Comparison of ENCODE assay signal across 18 cellular contexts in the genomic region with DNA sequence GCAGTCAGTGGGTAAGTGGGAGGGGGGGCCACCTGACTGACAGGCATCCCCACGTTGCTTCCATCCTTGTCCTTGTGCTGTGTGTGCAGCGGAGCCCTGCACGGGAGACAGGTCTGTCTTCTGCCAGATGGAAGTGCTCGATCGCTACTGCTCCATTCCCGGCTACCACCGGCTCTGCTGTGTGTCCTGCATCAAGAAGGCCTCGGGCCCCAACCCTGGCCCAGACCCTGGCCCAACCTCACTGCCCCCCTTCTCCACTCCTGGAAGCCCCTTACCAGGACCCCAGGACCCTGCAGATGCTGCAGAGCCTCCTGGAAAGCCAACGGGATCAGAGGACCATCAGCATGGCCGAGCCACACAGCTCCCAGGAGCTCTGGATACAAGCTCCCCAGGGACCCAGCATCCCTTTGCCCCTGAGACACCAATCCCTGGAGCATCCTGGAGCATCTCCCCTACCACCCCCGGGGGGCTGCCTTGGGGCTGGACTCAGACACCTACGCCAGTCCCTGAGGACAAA. TPM values are rescaled to one million over a fixed set of nuclear protein-coding genes. Genes with fewer than 3 reads are reported as not detected.
DNase-seq lines count a peak whose midpoint lies in the region; ATAC-seq, FAIRE-seq and TF ChIP-seq lines count a peak whose summit lies in the region.
"Had no signal": no experiment of that assay in that cellular context is flagged by ENCODE, and none has a peak within 500 bp of the region (broad histone marks: within the 10 kb centered on the region; RNA-seq: fewer than 3 reads in every experiment).

No MANE protein-coding gene starts in this region.

- H2BK120ac ChIP-seq in H1 (replicated peaks; ENCODE audit: low read depth, low read length): no peak overlapping the region

- H3K4me3 Mint-ChIP-seq in stimulated activated effector memory CD8-positive, alpha-beta T cell treated with anti-CD3 and anti-CD28 coated beads, Interleukin-12 subunit alpha, Interleukin-12 subunit beta, amount 100 ng/mL, for 72 hours: no peak overlapping the region
- H3K4me3 Mint-ChIP-seq: CD4-positive, alpha-beta T cell had no signal

- H3K9ac ChIP-seq in OCI-LY3 (ENCODE audit: low read length) (no peak overlapping the region), H1 (replicated peaks in 1 of 4; ENCODE audit: extremely low read depth in 1 of 4, low read depth in 3 of 4, low read length in 3 of 4) (no peak overlapping the region)

- H2BK15ac ChIP-seq in H1 (ENCODE audit: low read length): 0 out of 2 replicates have a peak overlapping the region, but pooled peaks have one; percentile 81

- peaks cover 12% of the 10 kb centered on the region for H3K4me1 ChIP-seq in OCI-LY3 (ENCODE audit: low read length)
- H3K4me1 ChIP-seq in H1 (replicated peaks in 1 of 4; ENCODE audit: control insufficient read depth in 3 of 4, insufficient read depth in 4 of 4, low read length in 3 of 4): peaks cover 0 to 18% (median 12%) of the 10 kb centered on the region in 4 experiments; a peak in 6 of 7 replicates
- H3K4me1 ChIP-seq in mucosa of descending colon (ENCODE audit: low read depth): peaks cover 4% of the 10 kb centered on the region

- H3K36me3 ChIP-seq in OCI-LY3 (replicated peaks; ENCODE audit: low read depth, low read length): no peaks in the 10 kb centered on the region
- no peaks in the 10 kb centered on the region for H3K36me3 ChIP-seq in H1 (ENCODE audit: control insufficient read depth in 2 of 4, insufficient read depth in 4 of 4, low read length in 3 of 4)
- no peaks in the 10 kb centered on the region for H3K36me3 ChIP-seq in mucosa of descending colon (ENCODE audit: low read depth)

- H3K9me3 ChIP-seq in OCI-LY3 (ENCODE audit: insufficient read depth, low read length) (no peaks in the 10 kb centered on the region), H1 (ENCODE audit: insufficient read depth in 2 of 2, low read depth in 1 of 2, low read length in 1 of 2) (no peaks in the 10 kb centered on the region; a peak in 1 of 4 replicates), mucosa of descending colon (no peaks in the 10 kb centered on the region)

- no peaks in the 10 kb centered on the region for H3K79me1 ChIP-seq in H1 (ENCODE audit: low read depth, low read length)

- CTCF ChIA-PET in H1 (lab: Charles Lee; ENCODE audit: partially characterized antibody): interaction anchor here (0.6 to 4.4 kb wide), 35 partner anchors 9 to 299 kb away, joined by 3 to 35 read pairs (median 4); no protein-coding TSS in a partner anchor

- no peak overlapping the region for H3K14ac ChIP-seq in H1 (ENCODE audit: insufficient read length)

- no peaks in the 10 kb centered on the region for H3K79me2 ChIP-seq in OCI-LY3 (ENCODE audit: low read length)
- no peaks in the 10 kb centered on the region for H3K79me2 ChIP-seq in H1 (ENCODE audit: control insufficient read depth in 1 of 2, insufficient read depth in 2 of 2, low read length in 2 of 2)

- H3K9me3 Mint-ChIP-seq in stimulated activated effector memory CD8-positive, alpha-beta T cell treated with anti-CD3 and anti-CD28 coated beads, Interleukin-12 subunit alpha, Interleukin-12 subunit beta, amount 100 ng/mL, for 72 hours: no peaks in the 10 kb centered on the region
- H3K9me3 Mint-ChIP-seq: CD4-positive, alpha-beta T cell had no signal

- TF ChIP-seq POLR2A in H1 (IDR thresholded peaks at IDR 0.05; ENCODE audit: control extremely low read depth in 1 of 2, low read depth in 2 of 2, low read length in 2 of 2): no peak

- H2BK5ac ChIP-seq in H1 (ENCODE audit: low read depth, low read length): peak overlapping the region; percentile 69; the same call in 1 of the 2 replicates

- TF ChIP-seq CTCF in OCI-LY3 (IDR thresholded peaks at IDR 0.05; ENCODE audit: low read depth, low read length) (no peak), H1 (IDR thresholded peaks at IDR 0.05; ENCODE audit: control extremely low read depth in 1 of 3, insufficient read depth in 1 of 3, low read depth in 1 of 3, low read length in 3 of 3) (no peak), mucosa of descending colon (IDR thresholded peaks at IDR 0.05) (no peak)

- no peak overlapping the region for H3K4me3 ChIP-seq in OCI-LY3 (ENCODE audit: low read length)
- no peak overlapping the region for H3K4me3 ChIP-seq in H1 (ENCODE audit: extremely low read depth in 1 of 4, insufficient read depth in 2 of 4, low read depth in 3 of 4, low read length in 4 of 4)
- no peak overlapping the region for H3K4me3 ChIP-seq in mucosa of descending colon

- H4K5ac ChIP-seq in H1 (ENCODE audit: insufficient read length, low read depth, low read length): no peak overlapping the region

- no peak for DNase-seq in H1 (ENCODE audit: low read depth in 1 of 2, low spot score in 2 of 2)
- DNase-seq in mucosa of descending colon: peak in 2 of 3 donors; percentile 17 to 40
- no peak for DNase-seq in stimulated activated effector memory CD8-positive, alpha-beta T cell treated with anti-CD3 and anti-CD28 coated beads, Interleukin-12 subunit alpha, Interleukin-12 subunit beta, amount 100 ng/mL, for 72 hours (ENCODE audit: low spot score in 2 of 2)
- no peak for DNase-seq in Kasumi-1 (lab: John Stamatoyannopoulos, UW)
- DNase-seq in UCSD-AML1 (lab: John Stamatoyannopoulos, UW; ENCODE audit: unreplicated experiment): no peak
- DNase-seq: AML-193; CD4-positive, alpha-beta T cell; GDM1; HCEC 1CT; NCI-H1105 treated with DMSO at 0.1 percent for 48 hours; NCI-H1694; NCI-H226; NCI-H524 treated with DMSO at 0.1 percent for 48 hours; PC-3 had no signal

- H3K27ac Mint-ChIP-seq in stimulated activated effector memory CD8-positive, alpha-beta T cell treated with anti-CD3 and anti-CD28 coated beads, Interleukin-12 subunit alpha, Interleukin-12 subunit beta, amount 100 ng/mL, for 72 hours: peak overlapping the region; percentile 37
- H3K27ac Mint-ChIP-seq: CD4-positive, alpha-beta T cell had no signal

- POLR2A ChIA-PET in H1 (lab: Charles Lee; ENCODE audit: partially characterized antibody): interaction anchor here (1.3 to 1.9 kb wide), 2 partner anchors 56 to 137 kb away, joined by 4 to 8 read pairs; a partner anchor contains a TSS

- H3K27me3 ChIP-seq in OCI-LY3 (ENCODE audit: low read depth, low read length) (no peaks in the 10 kb centered on the region), H1 (replicated peaks in 1 of 4; ENCODE audit: control insufficient read depth in 3 of 4, extremely low read depth in 1 of 4, insufficient read depth in 3 of 4, low read length in 3 of 4) (no peaks in the 10 kb centered on the region)

- peak overlapping the region; percentile 11; the same call in 1 of the 2 replicates for H2BK12ac ChIP-seq in H1 (ENCODE audit: low read depth, low read length)

- H3K56ac ChIP-seq in H1 (replicated peaks; ENCODE audit: insufficient read length, low read depth, low read length): no peak overlapping the region

- no peak overlapping the region for H3K4ac ChIP-seq in H1 (replicated peaks; ENCODE audit: insufficient read length, low read depth, low read length)

- peak overlapping the region; percentile 76 for H3K4me2 ChIP-seq in OCI-LY3 (ENCODE audit: low read length)
- no peak overlapping the region for H3K4me2 ChIP-seq in H1 (ENCODE audit: insufficient read depth in 1 of 2, low read depth in 2 of 2, low read length in 2 of 2)

- H3K27ac ChIP-seq in OCI-LY3 (ENCODE audit: low read length) (no peak overlapping the region), H1 (ENCODE audit: low read depth, low read length) (no peak overlapping the region)
- H3K27ac ChIP-seq: RWPE1 had no signal

- TF ChIP-seq EP300 in H1 (IDR thresholded peaks at IDR 0.05; ENCODE audit: borderline replicate concordance in 1 of 2, low read depth in 2 of 2, low read length in 2 of 2): no peak

- ATAC-seq in mucosa of descending colon: no peak
- no peak for ATAC-seq in stimulated activated effector memory CD8-positive, alpha-beta T cell treated with anti-CD3 and anti-CD28 coated beads, Interleukin-12 subunit alpha, Interleukin-12 subunit beta, amount 100 ng/mL, for 72 hours
- ATAC-seq in GM18502 (IDR thresholded peaks at IDR 0.05; ENCODE audit: poor library complexity, unreplicated experiment): no peak

- H2BK20ac ChIP-seq in H1 (ENCODE audit: low read length): peak overlapping the region; percentile 80; the same call in 1 of the 2 replicates

- no peaks in the 10 kb centered on the region for H3K23me2 ChIP-seq in H1 (ENCODE audit: low read depth, low read length)

- no peak for TF ChIP-seq RAD21 in H1 (IDR thresholded peaks at IDR 0.05 in 1 of 2, conservative IDR thresholded peaks at IDR 0.05 in 1 of 2; ENCODE audit: low read depth in 2 of 2, low read length in 2 of 2)

- H4K91ac ChIP-seq in H1 (replicated peaks; ENCODE audit: insufficient read length, low read length): peak overlapping the region; percentile 54

- no peak overlapping the region for H3K23ac ChIP-seq in H1 (ENCODE audit: insufficient read length)

- WGBS in H1 (ENCODE audit: extremely low coverage in 1 of 2, insufficient coverage in 1 of 2, insufficient read length in 1 of 2, insufficient replicate concordance in 2 of 2, low coverage in 1 of 2, low lambda C conversion rate in 2 of 2, missing lambda C conversion rate in 1 of 2), 2 experiments: 85% methylated on average over 12 of the region's 12 CpGs; no CpG with 5 or more reads in 1 of the 2 experiments

- 0 out of 2 replicates have a peak overlapping the region, but pooled peaks have one; percentile 60 for H2AFZ ChIP-seq in OCI-LY3 (ENCODE audit: low read depth, low read length)
- no peak overlapping the region; the same call in 1 of the 2 replicates for H2AFZ ChIP-seq in H1 (ENCODE audit: low read length)

- H4K20me1 ChIP-seq in OCI-LY3 (ENCODE audit: insufficient read depth, low read length) (no peaks in the 10 kb centered on the region), H1 (replicated peaks in 1 of 2; ENCODE audit: control insufficient read depth in 1 of 2, insufficient read depth in 2 of 2, low read length in 2 of 2) (no peaks in the 10 kb centered on the region)

- FAIRE-seq in H1 (lab: Jason Lieb, UNC): no peak

- no peak overlapping the region; the same call in 1 of the 2 replicates for H4K8ac ChIP-seq in H1 (ENCODE audit: extremely low read depth, insufficient read depth, low read length)

- intact Hi-C loops in mucosa of descending colon (cut with DNase I, micrococcal nuclease): loop anchor here in 1 of 2 donors (5.0 kb wide), 1 partner anchor 213 kb away; no protein-coding TSS in a partner anchor

- H3K36me3 Mint-ChIP-seq in stimulated activated effector memory CD8-positive, alpha-beta T cell treated with anti-CD3 and anti-CD28 coated beads, Interleukin-12 subunit alpha, Interleukin-12 subunit beta, amount 100 ng/mL, for 72 hours: no peaks in the 10 kb centered on the region

- peak overlapping the region; percentile 1; the same call in 1 of the 2 replicates for H2AK5ac ChIP-seq in H1 (ENCODE audit: low read depth, low read length)

- peaks cover 10% of the 10 kb centered on the region for H3K4me1 Mint-ChIP-seq in stimulated activated effector memory CD8-positive, alpha-beta T cell treated with anti-CD3 and anti-CD28 coated beads, Interleukin-12 subunit alpha, Interleukin-12 subunit beta, amount 100 ng/mL, for 72 hours

- H3K18ac ChIP-seq in H1 (ENCODE audit: extremely low read depth, low read length): peak overlapping the region; percentile 90

RNA-seq across cellular contexts. Expression of a gene that starts 24.8 kb away (rescaled TPM):
- not detected in 2 replicates for total RNA-seq in H1 (2021; fragmentation: NEBNext Ultra II Directional; extraction: Animal tissue kit (Norgen Biotek cat#: 25700))
- polyA plus RNA-seq in H1 (2011; rRNA removed): not detected in 2 replicates
- polyA plus RNA-seq in H1 (2011; cell fraction: cytosol; rRNA removed): not detected
- polyA plus RNA-seq in H1 (2011; cell fraction: nucleus; rRNA removed): not detected
- polyA plus RNA-seq in H1 (2012, experiment 1 of 2): not detected in 4 replicates
- polyA plus RNA-seq in H1 (2012, experiment 2 of 2): not detected
- not detected for polyA plus RNA-seq in H1 (2013, experiment 1 of 2)
- not detected for polyA plus RNA-seq in H1 (2013, experiment 2 of 2)
- polyA minus RNA-seq in H1 (2011; rRNA and poly(A)+ RNA removed): not detected in 2 replicates
- not detected for polyA minus RNA-seq in H1 (2011; cell fraction: cytosol; rRNA and poly(A)+ RNA removed)
- not detected for polyA minus RNA-seq in H1 (2011; cell fraction: nucleus; rRNA and poly(A)+ RNA removed)
- total RNA-seq in mucosa of descending colon: not detected
- total RNA-seq: CD4-positive, alpha-beta T cell; Daoy; PC-3 had no signal

RNA-seq across cellular contexts. Expression of a gene that starts 55.4 kb away (rescaled TPM):
- total RNA-seq in H1 (2021; fragmentation: NEBNext Ultra II Directional; extraction: Animal tissue kit (Norgen Biotek cat#: 25700)): 51.6 and 52.8 TPM in 2 replicates
- polyA plus RNA-seq in H1 (2011; rRNA removed): 15.9 and 20.5 TPM in 2 replicates
- 23.1 TPM for polyA plus RNA-seq in H1 (2011; cell fraction: cytosol; rRNA removed)
- polyA plus RNA-seq in H1 (2011; cell fraction: nucleus; rRNA removed): 16.8 TPM
- polyA plus RNA-seq in H1 (2012, experiment 1 of 2): 23.7 to 30.6 TPM (median 24.4 TPM) in 4 replicates
- 7.2 TPM for polyA plus RNA-seq in H1 (2012, experiment 2 of 2)
- polyA plus RNA-seq in H1 (2013, experiment 1 of 2): 24.3 TPM
- polyA plus RNA-seq in H1 (2013, experiment 2 of 2): 27.1 TPM
- polyA minus RNA-seq in H1 (2011; rRNA and poly(A)+ RNA removed): 58.8 and 63.0 TPM in 2 replicates
- polyA minus RNA-seq in H1 (2011; cell fraction: cytosol; rRNA and poly(A)+ RNA removed): 28.0 TPM
- 28.5 TPM for polyA minus RNA-seq in H1 (2011; cell fraction: nucleus; rRNA and poly(A)+ RNA removed)
- 10 to 100 TPM; 50.5 to 67.2 (median 55.5) TPM for total RNA-seq in mucosa of descending colon

Comparison
In these comparisons a context has a peak if more than half of its experiments do, and no peak if none do; other contexts are left out.
1. DNase-seq: peak in mucosa of descending colon (2 of 3); none in H1 (0 of 2), stimulated activated effector memory CD8-positive, alpha-beta T cell treated with anti-CD3 and anti-CD28 coated beads, Interleukin-12 subunit alpha, Interleukin-12 subunit beta, amount 100 ng/mL, for 72 hours (0 of 2), Kasumi-1 (0 of 2) and UCSD-AML1 (single experiment).